ENCODE assay signal across 10 cellular contexts in genomic region chr6:140809694-140810101, GRCh38.
DNase-seq lines count a peak whose midpoint lies in the region; ATAC-seq lines count a peak whose summit lies in the region.
"Had no signal": no experiment of that assay in that cellular context is flagged by ENCODE, and none has a peak within 500 bp of the region (broad histone marks: within the 10 kb centered on the region; RNA-seq: fewer than 3 reads in every experiment).

No MANE protein-coding gene starts in this region.

- H3K36me3 ChIP-seq in aorta (ENCODE audit: control insufficient read depth in 1 of 2, insufficient read depth in 2 of 2, low read length in 1 of 2): no peaks in the 10 kb centered on the region
- H3K36me3 ChIP-seq: prostate gland had no signal

- ATAC-seq in GM18498 (IDR thresholded peaks at IDR 0.05; ENCODE audit: unreplicated experiment): peak; percentile 92
- peak; percentile 57 for ATAC-seq in GM21367 (IDR thresholded peaks at IDR 0.05; ENCODE audit: unreplicated experiment)
- ATAC-seq in HG03175 (IDR thresholded peaks at IDR 0.05; ENCODE audit: unreplicated experiment): peak; percentile 94
- no peak for ATAC-seq in GM19397 (IDR thresholded peaks at IDR 0.05; ENCODE audit: unreplicated experiment)
- ATAC-seq in aorta (ENCODE audit: low FRiP score): no peak

- WGBS in aorta, 2 donors: 93 to 95% methylated on average over 3 of the region's 3 CpGs

- H3K4me1 ChIP-seq in aorta (ENCODE audit: control insufficient read depth in 1 of 2, insufficient read depth in 2 of 2, low read length in 2 of 2): peaks cover 0 to 1% of the 10 kb centered on the region in 2 donors
- H3K4me1 ChIP-seq: prostate gland had no signal

- H3K27ac ChIP-seq in aorta (ENCODE audit: low read depth in 1 of 2, low read length in 2 of 2): no peak overlapping the region
- H3K27ac ChIP-seq: prostate gland had no signal

- no peaks in the 10 kb centered on the region for H3K27me3 ChIP-seq in aorta (ENCODE audit: control insufficient read depth in 1 of 2, insufficient read depth in 2 of 2, low read length in 1 of 2)

- DNase-seq in amniotic epithelial cell (ENCODE audit: low read depth) (peak; percentile 86), aorta (no peak), GM19238 (ENCODE audit: insufficient read length, low spot score) (no peak), cerebellum (ENCODE audit: low spot score) (no peak)
- DNase-seq: activated CD4-positive, CD25-positive, alpha-beta regulatory T cell treated with anti-CD3 and anti-CD28 coated beads, Interleukin-2, amount 50 U/mL, for 72 hours had no signal

- no peak overlapping the region for H3K4me3 ChIP-seq in aorta (ENCODE audit: low read length in 2 of 2)
- H3K4me3 ChIP-seq: prostate gland had no signal

- H3K9me3 ChIP-seq in aorta (ENCODE audit: control insufficient read depth, low read length): no peaks in the 10 kb centered on the region
- H3K9me3 ChIP-seq: prostate gland had no signal

- intact Hi-C loops in aorta (cut with DNase I): no loop called here

Comparison
In these comparisons a context has a peak if more than half of its experiments do, and no peak if none do; other contexts are left out.
1. ATAC-seq: peak in GM18498 (single experiment), GM21367 (single experiment) and HG03175 (single experiment); none in GM19397 (single experiment) and aorta (single experiment).